ENCODE assay signal across 8 cellular contexts in the genomic region with DNA sequence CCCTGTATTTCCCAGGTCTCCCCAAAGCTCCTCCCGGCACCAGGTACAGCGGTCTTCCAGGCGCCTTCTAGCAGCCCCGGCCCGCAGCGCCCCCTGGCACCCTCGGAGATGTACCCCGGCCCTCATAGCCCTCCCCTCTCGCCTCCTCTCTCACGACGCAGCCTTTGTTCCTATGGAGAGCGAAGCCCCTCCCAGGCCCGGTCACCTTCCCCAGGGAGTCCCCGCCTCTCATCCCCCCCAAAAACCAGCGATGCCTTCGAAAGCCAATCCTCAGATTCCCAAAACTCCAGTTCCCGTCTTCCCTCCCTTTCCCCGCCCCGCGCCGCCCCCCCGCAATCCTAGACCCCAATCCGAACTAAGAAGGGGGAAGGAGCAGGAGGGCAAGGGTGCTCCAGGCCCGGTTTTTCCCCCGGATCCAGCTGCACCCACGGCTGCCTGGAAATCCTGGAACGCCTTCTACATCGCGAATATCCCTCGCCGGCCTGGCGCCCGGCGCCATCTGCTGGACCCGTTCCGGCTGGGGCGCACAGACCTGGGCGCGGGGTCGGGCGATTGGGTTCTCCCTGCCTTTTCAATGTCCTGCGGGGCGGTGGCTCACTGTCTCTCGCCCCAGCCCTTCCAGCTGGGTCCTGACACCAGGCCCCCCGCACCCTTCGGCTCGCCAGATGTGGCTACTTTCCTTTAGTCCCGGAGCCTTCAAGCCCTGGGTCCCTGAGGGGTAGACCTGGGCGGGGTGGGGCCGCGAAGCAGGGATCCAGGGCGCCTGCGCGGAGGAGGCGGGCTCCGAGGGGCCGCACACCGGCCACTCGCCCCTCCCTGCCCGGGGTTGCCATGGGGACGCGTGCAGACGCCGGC. TPM values are rescaled to one million over a fixed set of nuclear protein-coding genes. Genes with fewer than 3 reads are reported as not detected.
DNase-seq lines count a peak whose midpoint lies in the region; ATAC-seq and TF ChIP-seq lines count a peak whose summit lies in the region.

TSS of gene DNAH2 (plus strand) at position 844 of the 855 bp plus-strand sequence. CDS start 1,991 bp downstream, outside the sequence.

- peaks cover 9% of the 10 kb centered on the region for H3K4me1 Mint-ChIP-seq in MCF 10A (ENCODE audit: insufficient read depth, unreplicated experiment)

- H3K9me2 ChIP-seq in Loucy (replicated peaks; ENCODE audit: low read depth, low read length): no peaks in the 10 kb centered on the region

- H3K9me3 ChIP-seq in Loucy (ENCODE audit: insufficient read depth, low read depth, low read length): no peaks in the 10 kb centered on the region
- H3K9me3 ChIP-seq in iPS DF 6.9 (ENCODE audit: control insufficient read depth, insufficient read depth, low read length): no peaks in the 10 kb centered on the region

- intact Hi-C loops in MCF 10A (cut with micrococcal nuclease): no loop called here

- peak; percentile 64 for TF ChIP-seq CTCF in Loucy (conservative IDR thresholded peaks at IDR 0.05; ENCODE audit: low read length)
- TF ChIP-seq CTCF in MCF 10A (IDR thresholded peaks at IDR 0.05; ENCODE audit: unreplicated experiment): peak; percentile 42

- H3K4me3 Mint-ChIP-seq in MCF 10A (ENCODE audit: unreplicated experiment): peak within 1 kb of the TSS; percentile 78

- no peaks in the 10 kb centered on the region for H3K79me2 ChIP-seq in Loucy (ENCODE audit: insufficient read depth, low read length)

- H3K36me3 ChIP-seq in Loucy (ENCODE audit: insufficient read depth, low read length) (no peaks in the 10 kb centered on the region), iPS DF 6.9 (ENCODE audit: control insufficient read depth, insufficient read depth, low read length) (no peaks in the 10 kb centered on the region)

- no peaks in the 10 kb centered on the region for H3K9me3 Mint-ChIP-seq in MCF 10A (ENCODE audit: unreplicated experiment)

- peaks cover 9% of the 10 kb centered on the region for H3K27me3 ChIP-seq in Loucy (ENCODE audit: insufficient read depth, low read length, poor library complexity, severe bottlenecking)
- no peaks in the 10 kb centered on the region; the same call in 1 of the 2 replicates for H3K27me3 ChIP-seq in iPS DF 6.9 (ENCODE audit: control insufficient read depth, insufficient read depth, low read length)

- H3K27ac Mint-ChIP-seq in MCF 10A (ENCODE audit: low read depth, unreplicated experiment): no peak within 1 kb of the TSS

- peak within 1 kb of the TSS; percentile 95 for H2AFZ ChIP-seq in Loucy (ENCODE audit: low read length)

- no peaks in the 10 kb centered on the region for H3K36me3 Mint-ChIP-seq in MCF 10A (ENCODE audit: insufficient read depth, unreplicated experiment)

- BruUV-seq in MCF 10A (replicated peaks; lab: Mats Ljungman, UMichigan): no TSS peak

- H3K9ac ChIP-seq in Loucy (ENCODE audit: low read depth, low read length, poor library complexity, severe bottlenecking): peak within 1 kb of the TSS; percentile 66

- ATAC-seq in GM19023 (IDR thresholded peaks at IDR 0.05; ENCODE audit: unreplicated experiment) (no peak), HG03432 (IDR thresholded peaks at IDR 0.05; ENCODE audit: unreplicated experiment) (no peak)

- H3K4me1 ChIP-seq in Loucy (ENCODE audit: insufficient read depth, low read length, poor library complexity, severe bottlenecking): peaks cover 11% of the 10 kb centered on the region
- peaks cover 9% of the 10 kb centered on the region for H3K4me1 ChIP-seq in iPS DF 6.9 (ENCODE audit: control insufficient read depth, insufficient read depth, low read length)

- DNase-seq in ELF-1 (ENCODE audit: low read depth, low spot score): peak; percentile 95
- peak; percentile 94 for DNase-seq in SHP77 treated with DMSO at 0.1 percent for 48 hours (lab: John Stamatoyannopoulos, UW)
- peak; percentile 88 for DNase-seq in MCF 10A (ENCODE audit: unreplicated experiment)
- peak; percentile 89 for DNase-seq in iPS DF 6.9 (ENCODE audit: low read depth, low spot score)
- peak; percentile 99 for DNase-seq in retina

- H4K20me1 ChIP-seq in Loucy (ENCODE audit: insufficient read depth, low read length, poor library complexity, severe bottlenecking): no peaks in the 10 kb centered on the region

- CTCF ChIA-PET in MCF 10A (lab: Yijun Ruan, JAX): interaction anchor here (0.5 to 6.1 kb wide), 13 partner anchors 11 to 540 kb away, joined by 3 to 38 read pairs (median 4); partner anchors contain the start of genes EFNB3, SOX15, TP53 and WRAP53

- WGBS in iPS DF 6.9 (ENCODE audit: insufficient coverage, insufficient read length): no CpG with 5 or more reads among the region's 64 CpGs

- no peak within 1 kb of the TSS for H3K27ac ChIP-seq in iPS DF 6.9 (ENCODE audit: low read length)

- H3K4me2 ChIP-seq in Loucy (ENCODE audit: low read depth, low read length, poor library complexity, severe bottlenecking): peak within 1 kb of the TSS; percentile 90

- H3K4me3 ChIP-seq in Loucy (ENCODE audit: low read length, poor library complexity, severe bottlenecking) (peak within 1 kb of the TSS; percentile 81), iPS DF 6.9 (ENCODE audit: low read length) (peak within 1 kb of the TSS; percentile 75; the same call in 1 of the 2 replicates)

- POLR2A ChIA-PET in MCF 10A (lab: Yijun Ruan, JAX): interaction anchor here (0.6 to 2.6 kb wide), 11 partner anchors 11 to 408 kb away, joined by 3 to 45 read pairs (median 4); partner anchors contain the start of genes EFNB3, FXR2, SOX15 and TP53

- no peaks in the 10 kb centered on the region for H3F3A ChIP-seq in Loucy (ENCODE audit: low read depth)

- H3K27me3 Mint-ChIP-seq in MCF 10A (ENCODE audit: insufficient read depth, unreplicated experiment): peaks cover 54% of the 10 kb centered on the region

RNA-seq across cellular contexts. Expression of gene DNAH2, which starts in this region (rescaled TPM):
- total RNA-seq in MCF 10A (2022): 0.05 and 0.12 TPM in 2 replicates

Comparison
In these comparisons a context has a peak if more than half of its experiments do, and no peak if none do; other contexts are left out.
1. Peak in DNase-seq in MCF 10A; RNA of the gene not detected or under 1 TPM.